Comparison of ENCODE assay signal across 1 cellular context in the genomic region with DNA sequence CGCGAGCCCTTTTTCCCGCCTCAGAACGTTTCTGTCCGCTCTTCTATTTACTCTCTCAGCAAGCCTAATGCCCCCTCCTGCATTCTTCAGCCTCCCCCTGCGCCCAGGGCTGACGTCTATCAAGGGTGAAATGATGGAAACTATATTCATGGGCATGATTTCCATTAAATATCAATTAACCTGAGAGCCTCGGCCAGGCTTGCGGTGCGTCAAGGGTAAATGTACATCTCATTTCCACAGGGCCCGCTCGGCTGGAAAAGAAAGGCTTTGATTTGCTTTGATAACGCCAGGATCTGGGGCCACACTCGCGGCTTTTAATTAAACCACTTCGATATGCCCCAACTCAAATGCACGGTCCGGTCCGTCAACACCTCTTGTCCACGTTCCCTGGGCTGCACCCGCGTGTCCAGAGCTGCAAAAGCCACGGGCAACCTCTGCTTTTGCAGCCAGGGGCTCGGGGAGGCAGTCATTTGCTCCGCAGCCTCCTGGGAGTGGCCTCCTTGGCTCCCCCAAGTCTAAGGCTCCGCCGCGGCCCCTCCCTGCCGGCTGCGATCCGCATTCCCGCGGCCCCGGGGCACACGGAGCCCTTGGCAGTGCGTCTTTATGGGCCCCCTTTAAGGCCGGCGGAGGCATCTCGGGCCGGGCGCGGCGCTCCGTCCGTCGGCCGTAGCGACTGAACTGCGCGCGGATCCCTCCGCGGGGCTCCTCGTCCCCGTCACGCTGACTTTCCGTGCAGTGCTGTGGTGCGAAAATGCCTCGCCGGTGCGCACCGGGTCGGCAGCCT.
A peak's percentile ranks its signal among the peaks of the same experiment; 100 is the strongest.
TF ChIP-seq lines count a peak whose summit lies in the region.

A gene (plus strand): TSS at position 693 of the 784 bp plus-strand sequence. CDS start 662 bp downstream, outside the sequence.

TF ChIP-seq in SK-N-SH, 30 proteins besides CTCF, POLR2A, EP300 and RAD21 (continued from another document):
- TF ChIP-seq, protein P1, sequence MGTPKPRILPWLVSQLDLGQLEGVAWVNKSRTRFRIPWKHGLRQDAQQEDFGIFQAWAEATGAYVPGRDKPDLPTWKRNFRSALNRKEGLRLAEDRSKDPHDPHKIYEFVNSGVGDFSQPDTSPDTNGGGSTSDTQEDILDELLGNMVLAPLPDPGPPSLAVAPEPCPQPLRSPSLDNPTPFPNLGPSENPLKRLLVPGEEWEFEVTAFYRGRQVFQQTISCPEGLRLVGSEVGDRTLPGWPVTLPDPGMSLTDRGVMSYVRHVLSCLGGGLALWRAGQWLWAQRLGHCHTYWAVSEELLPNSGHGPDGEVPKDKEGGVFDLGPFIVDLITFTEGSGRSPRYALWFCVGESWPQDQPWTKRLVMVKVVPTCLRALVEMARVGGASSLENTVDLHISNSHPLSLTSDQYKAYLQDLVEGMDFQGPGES (IDR thresholded peaks at IDR 0.05; ENCODE audit: low read depth, low read length): no peak
- no peak for TF ChIP-seq FOSL2 (IDR thresholded peaks at IDR 0.05; ENCODE audit: borderline replicate concordance, low read depth)
- peak; percentile 38; the same call in 1 of the 2 replicates for TF ChIP-seq MXI1 (IDR thresholded peaks at IDR 0.05; ENCODE audit: low read depth, low read length)
- no peak for TF ChIP-seq FOXM1 (IDR thresholded peaks at IDR 0.05; ENCODE audit: low read depth)
- TF ChIP-seq, protein P2, sequence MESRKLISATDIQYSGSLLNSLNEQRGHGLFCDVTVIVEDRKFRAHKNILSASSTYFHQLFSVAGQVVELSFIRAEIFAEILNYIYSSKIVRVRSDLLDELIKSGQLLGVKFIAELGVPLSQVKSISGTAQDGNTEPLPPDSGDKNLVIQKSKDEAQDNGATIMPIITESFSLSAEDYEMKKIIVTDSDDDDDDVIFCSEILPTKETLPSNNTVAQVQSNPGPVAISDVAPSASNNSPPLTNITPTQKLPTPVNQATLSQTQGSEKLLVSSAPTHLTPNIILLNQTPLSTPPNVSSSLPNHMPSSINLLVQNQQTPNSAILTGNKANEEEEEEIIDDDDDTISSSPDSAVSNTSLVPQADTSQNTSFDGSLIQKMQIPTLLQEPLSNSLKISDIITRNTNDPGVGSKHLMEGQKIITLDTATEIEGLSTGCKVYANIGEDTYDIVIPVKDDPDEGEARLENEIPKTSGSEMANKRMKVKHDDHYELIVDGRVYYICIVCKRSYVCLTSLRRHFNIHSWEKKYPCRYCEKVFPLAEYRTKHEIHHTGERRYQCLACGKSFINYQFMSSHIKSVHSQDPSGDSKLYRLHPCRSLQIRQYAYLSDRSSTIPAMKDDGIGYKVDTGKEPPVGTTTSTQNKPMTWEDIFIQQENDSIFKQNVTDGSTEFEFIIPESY (IDR thresholded peaks at IDR 0.05; ENCODE audit: borderline replicate concordance, low read depth): no peak
- TF ChIP-seq MEF2A (IDR thresholded peaks at IDR 0.05; ENCODE audit: borderline replicate concordance, low read depth): peak; percentile 36; the same call in 1 of the 2 replicates
- TF ChIP-seq RFX5 (IDR thresholded peaks at IDR 0.05; ENCODE audit: low read length): no peak
- TF ChIP-seq, protein P3, sequence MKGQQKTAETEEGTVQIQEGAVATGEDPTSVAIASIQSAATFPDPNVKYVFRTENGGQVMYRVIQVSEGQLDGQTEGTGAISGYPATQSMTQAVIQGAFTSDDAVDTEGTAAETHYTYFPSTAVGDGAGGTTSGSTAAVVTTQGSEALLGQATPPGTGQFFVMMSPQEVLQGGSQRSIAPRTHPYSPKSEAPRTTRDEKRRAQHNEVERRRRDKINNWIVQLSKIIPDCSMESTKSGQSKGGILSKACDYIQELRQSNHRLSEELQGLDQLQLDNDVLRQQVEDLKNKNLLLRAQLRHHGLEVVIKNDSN (IDR thresholded peaks at IDR 0.05; ENCODE audit: borderline replicate concordance, low read depth): no peak
- peak; percentile 25; the same call in 1 of the 2 replicates for TF ChIP-seq JUND (IDR thresholded peaks at IDR 0.05)
- peak; percentile 48; the same call in 1 of the 2 replicates for TF ChIP-seq FOXJ3 (CRISPR knock-in tag; IDR thresholded peaks at IDR 0.05)
- TF ChIP-seq TEAD4 (IDR thresholded peaks at IDR 0.05; ENCODE audit: borderline replicate concordance, insufficient read depth): peak; percentile 48; the same call in 1 of the 2 replicates
- TF ChIP-seq TCF12 (IDR thresholded peaks at IDR 0.05): peak; percentile 16; the same call in 1 of the 2 replicates
- TF ChIP-seq, protein P4, sequence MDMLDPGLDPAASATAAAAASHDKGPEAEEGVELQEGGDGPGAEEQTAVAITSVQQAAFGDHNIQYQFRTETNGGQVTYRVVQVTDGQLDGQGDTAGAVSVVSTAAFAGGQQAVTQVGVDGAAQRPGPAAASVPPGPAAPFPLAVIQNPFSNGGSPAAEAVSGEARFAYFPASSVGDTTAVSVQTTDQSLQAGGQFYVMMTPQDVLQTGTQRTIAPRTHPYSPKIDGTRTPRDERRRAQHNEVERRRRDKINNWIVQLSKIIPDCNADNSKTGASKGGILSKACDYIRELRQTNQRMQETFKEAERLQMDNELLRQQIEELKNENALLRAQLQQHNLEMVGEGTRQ (IDR thresholded peaks at IDR 0.05; ENCODE audit: borderline replicate concordance, low read depth, low read length): no peak
- peak; percentile 85 for TF ChIP-seq TAF1 (IDR thresholded peaks at IDR 0.05; ENCODE audit: borderline replicate concordance, low read depth, low read length)
- peak; percentile 60 for TF ChIP-seq NFIC (IDR thresholded peaks at IDR 0.05; ENCODE audit: borderline replicate concordance)
- peak; percentile 66; the same call in 1 of the 2 replicates for TF ChIP-seq SIN3A (IDR thresholded peaks at IDR 0.05; ENCODE audit: borderline replicate concordance, low read depth, low read length)
- peak; percentile 64 for TF ChIP-seq RCOR1 (IDR thresholded peaks at IDR 0.05; ENCODE audit: low read length)
- no peak for TF ChIP-seq GABPA (IDR thresholded peaks at IDR 0.05; ENCODE audit: low read depth)
- TF ChIP-seq, protein P5, sequence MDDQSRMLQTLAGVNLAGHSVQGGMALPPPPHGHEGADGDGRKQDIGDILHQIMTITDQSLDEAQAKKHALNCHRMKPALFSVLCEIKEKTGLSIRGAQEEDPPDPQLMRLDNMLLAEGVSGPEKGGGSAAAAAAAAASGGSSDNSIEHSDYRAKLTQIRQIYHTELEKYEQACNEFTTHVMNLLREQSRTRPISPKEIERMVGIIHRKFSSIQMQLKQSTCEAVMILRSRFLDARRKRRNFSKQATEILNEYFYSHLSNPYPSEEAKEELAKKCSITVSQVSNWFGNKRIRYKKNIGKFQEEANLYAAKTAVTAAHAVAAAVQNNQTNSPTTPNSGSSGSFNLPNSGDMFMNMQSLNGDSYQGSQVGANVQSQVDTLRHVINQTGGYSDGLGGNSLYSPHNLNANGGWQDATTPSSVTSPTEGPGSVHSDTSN (IDR thresholded peaks at IDR 0.05): peak; percentile 88
